Comparison of ENCODE assay signal across 16 cellular contexts in genomic region chr7:87872356-87872755, GRCh38. TPM values are rescaled to one million over a fixed set of nuclear protein-coding genes. Genes with fewer than 3 reads are reported as not detected.
A peak's percentile ranks its signal among the peaks of the same experiment; 100 is the strongest.
DNase-seq lines count a peak whose midpoint lies in the region; TF ChIP-seq lines count a peak whose summit lies in the region.
"Had no signal": no experiment of that assay in that cellular context is flagged by ENCODE, and none has a peak within 500 bp of the region (broad histone marks: within the 10 kb centered on the region; RNA-seq: fewer than 3 reads in every experiment).

No MANE protein-coding gene starts in this region.

- no peak overlapping the region for H2BK15ac ChIP-seq in mesendoderm (replicated peaks; ENCODE audit: low read depth)

- no peak overlapping the region for H2AFZ ChIP-seq in SU-DHL-6 (ENCODE audit: low read depth, low read length, severe bottlenecking)

- no peak for DNase-seq in CD14-positive monocyte (ENCODE audit: low spot score)
- DNase-seq in Caco-2 = no peak
- DNase-seq in mesendoderm = peak; percentile 16
- DNase-seq in foreskin melanocyte = no peak
- no peak for DNase-seq in hypothalamus (lab: John Stamatoyannopoulos, UW)
- no peak for DNase-seq in DMS153 (lab: John Stamatoyannopoulos, UW)
- DNase-seq: C1 segment of cervical spinal cord; CD8-positive, alpha-beta memory T cell; DMS 273 treated with DMSO at 0.1 percent for 48 hours; DMS79 treated with DMSO at 0.1 percent for 48 hours; EL; GOT3; H9; IMR-90 had no signal

- H3K23ac ChIP-seq in mesendoderm (ENCODE audit: low read length) = no peak overlapping the region

- H4K20me1 ChIP-seq in SU-DHL-6 (ENCODE audit: low read depth, low read length) = no peaks in the 10 kb centered on the region

- no CpG with 5 or more reads among the region's 5 CpGs for WGBS in mesendoderm (ENCODE audit: extremely low coverage, insufficient coverage, low lambda C conversion rate)

- TF ChIP-seq CTCF in CD14-positive monocyte (IDR thresholded peaks at IDR 0.05) (no peak), Caco-2 (IDR thresholded peaks at IDR 0.05; ENCODE audit: insufficient read depth in 1 of 2, low read depth in 1 of 2, low read length in 1 of 2, severe bottlenecking in 1 of 2, unreplicated experiment in 1 of 2) (no peak), SU-DHL-6 (IDR thresholded peaks at IDR 0.05; ENCODE audit: insufficient read depth, low read length, poor library complexity, severe bottlenecking) (no peak)

- peaks cover 95% of the 10 kb centered on the region for H3K79me2 ChIP-seq in SU-DHL-6 (ENCODE audit: insufficient read depth, low read length)
- peaks cover 21% of the 10 kb centered on the region for H3K79me2 ChIP-seq in mesendoderm (ENCODE audit: control insufficient read depth, insufficient read depth, low read length)

- peaks cover 27% of the 10 kb centered on the region for H3F3A ChIP-seq in SU-DHL-6 (ENCODE audit: insufficient read depth)

- H3K27ac Mint-ChIP-seq in CD14-positive monocyte (peak overlapping the region in 4 of 7 donors; percentile 25 to 89 (median 68)), Caco-2 (ENCODE audit: unreplicated experiment) (peak overlapping the region; percentile 3)
- H3K27ac Mint-ChIP-seq: B cell, H9 had no signal

- intact Hi-C loops in CD14-positive monocyte (cut with micrococcal nuclease) = loop anchor here in 1 of 2 donors (10.0 kb wide), 1 partner anchor 718 kb away; the partner anchor contains the start of gene DMTF1
- intact Hi-C loops in Caco-2 (cut with micrococcal nuclease; ENCODE audit: unreplicated experiment) = loop anchor here (10.0 kb wide), 1 partner anchor 268 kb away; the partner anchor contains the start of gene ABCB1

- peaks cover 27 to 41% of the 10 kb centered on the region in 2 donors for H3K36me3 Mint-ChIP-seq in CD14-positive monocyte
- H3K36me3 Mint-ChIP-seq in Caco-2 (ENCODE audit: insufficient read depth, unreplicated experiment) = peaks cover 12% of the 10 kb centered on the region

- H3K4me3 Mint-ChIP-seq in CD14-positive monocyte = peak overlapping the region in 1 of 2 donors; percentile 12
- H3K4me3 Mint-ChIP-seq in Caco-2 (ENCODE audit: unreplicated experiment) = no peak overlapping the region
- H3K4me3 Mint-ChIP-seq: B cell, H9 had no signal

- no peak overlapping the region for H3K4me3 ChIP-seq in Caco-2 (ENCODE audit: low read depth, low read length)
- no peak overlapping the region for H3K4me3 ChIP-seq in SU-DHL-6 (ENCODE audit: insufficient read depth, low read length, poor library complexity, severe bottlenecking)
- H3K4me3 ChIP-seq in mesendoderm (ENCODE audit: low read length) = no peak overlapping the region

- no peak overlapping the region for H4K8ac ChIP-seq in mesendoderm (ENCODE audit: low read depth, low read length)

- no peak overlapping the region for H3K4ac ChIP-seq in mesendoderm (ENCODE audit: low read depth, low read length)

- no peaks in the 10 kb centered on the region for H3K27me3 ChIP-seq in Caco-2 (replicated peaks; ENCODE audit: control insufficient read depth, insufficient read depth, low read length)
- no peaks in the 10 kb centered on the region for H3K27me3 ChIP-seq in SU-DHL-6 (ENCODE audit: low read length)
- H3K27me3 ChIP-seq in mesendoderm (ENCODE audit: insufficient read depth, low read length, poor library complexity) = no peaks in the 10 kb centered on the region

- peak overlapping the region; percentile 0 for H3K4me2 ChIP-seq in SU-DHL-6 (ENCODE audit: low read depth, low read length, poor library complexity, severe bottlenecking)
- H3K4me2 ChIP-seq in mesendoderm (ENCODE audit: low read length) = no peak overlapping the region

- H2AK5ac ChIP-seq in mesendoderm (ENCODE audit: low read length) = no peak overlapping the region

- H3K27ac ChIP-seq in SU-DHL-6 (ENCODE audit: low read depth, low read length) = no peak overlapping the region
- H3K27ac ChIP-seq in mesendoderm (ENCODE audit: low read depth, low read length) = no peak overlapping the region

- H3K18ac ChIP-seq in mesendoderm (ENCODE audit: low read length) = no peak overlapping the region

- H3K36me3 ChIP-seq in Caco-2 (ENCODE audit: control insufficient read depth, insufficient read depth, low read length) (no peaks in the 10 kb centered on the region; the same call in 1 of the 2 replicates), SU-DHL-6 (ENCODE audit: low read length) (peaks cover 58% of the 10 kb centered on the region), mesendoderm (ENCODE audit: control insufficient read depth, insufficient read depth, low read length) (no peaks in the 10 kb centered on the region)

- H3K4me1 Mint-ChIP-seq in CD14-positive monocyte (peaks cover 47% of the 10 kb centered on the region), Caco-2 (ENCODE audit: low read depth, unreplicated experiment) (peaks cover 29% of the 10 kb centered on the region)

- H3K4me1 ChIP-seq in Caco-2 (peaks cover 13% of the 10 kb centered on the region; the same call in 1 of the 2 replicates), mesendoderm (ENCODE audit: control insufficient read depth, low read depth, low read length) (peaks cover 4% of the 10 kb centered on the region)

- no peak overlapping the region for H3K56ac ChIP-seq in mesendoderm (ENCODE audit: low read length)

- no peak overlapping the region for H4K5ac ChIP-seq in mesendoderm (ENCODE audit: low read length)

- H2BK120ac ChIP-seq in mesendoderm (ENCODE audit: low read depth, low read length) = no peak overlapping the region

- H3K9ac ChIP-seq in SU-DHL-6 (ENCODE audit: low read length) (no peak overlapping the region), mesendoderm (ENCODE audit: low read length) (no peak overlapping the region)

- no peak overlapping the region for H2BK5ac ChIP-seq in mesendoderm (ENCODE audit: low read length)

- CTCF ChIA-PET in Caco-2 (lab: Charles Lee) = no interaction called here

- 0 out of 2 replicates have a peak, but pooled peaks cover 5% of the 10 kb centered on the region for H3K9me3 ChIP-seq in Caco-2
- H3K9me3 ChIP-seq in SU-DHL-6 (ENCODE audit: insufficient read depth, low read length) = peaks cover 38% of the 10 kb centered on the region

- H3K9me3 Mint-ChIP-seq in CD14-positive monocyte (peaks cover 14 to 36% (median 28%) of the 10 kb centered on the region in 7 donors), Caco-2 (ENCODE audit: unreplicated experiment) (peaks cover 10% of the 10 kb centered on the region)

- peaks cover 10% of the 10 kb centered on the region for H3K79me1 ChIP-seq in mesendoderm (ENCODE audit: low read length)

- H3K27me3 Mint-ChIP-seq in CD14-positive monocyte (ENCODE audit: low read depth in 3 of 3) (peaks cover 0 to 2% (median 0%) of the 10 kb centered on the region in 3 donors), Caco-2 (ENCODE audit: insufficient read depth, unreplicated experiment) (no peaks in the 10 kb centered on the region)
- H3K27me3 Mint-ChIP-seq: B cell had no signal

- BruUV-seq in Caco-2 (replicated peaks; lab: Mats Ljungman, UMichigan) = no TSS peak

- H3K9me2 ChIP-seq in SU-DHL-6 (replicated peaks; ENCODE audit: insufficient read depth, low read length) = no peaks in the 10 kb centered on the region

- POLR2A ChIA-PET in Caco-2 (lab: Charles Lee) = no interaction called here

RNA-seq across cellular contexts. Expression of gene SLC25A40, which starts 3.8 kb away (rescaled TPM):
- 10 to 100 TPM; 26.2 to 36.3 TPM for polyA plus RNA-seq in CD14-positive monocyte
- 21.1 and 21.8 TPM in 2 replicates for total RNA-seq in Caco-2 (2022)
- polyA plus RNA-seq in mesendoderm (2013, experiment 1 of 2) = 9.5 TPM
- polyA plus RNA-seq in mesendoderm (2013, experiment 2 of 2) = 10.9 TPM

RNA-seq across cellular contexts. Expression of gene DBF4, which starts 3.9 kb away (rescaled TPM):
- polyA plus RNA-seq in CD14-positive monocyte = 1 to 10 TPM; 6.7 to 7.3 TPM
- total RNA-seq in Caco-2 (2022) = 55.0 and 62.8 TPM in 2 replicates
- polyA plus RNA-seq in mesendoderm (2013, experiment 1 of 2) = 66.7 TPM
- 68.2 TPM for polyA plus RNA-seq in mesendoderm (2013, experiment 2 of 2)
